1 cellular context compared by ENCODE assay signal in genomic region chr16:4320571-4321137, GRCh38.
TF ChIP-seq lines count a peak whose summit lies in the region.

No MANE protein-coding gene starts in this region.

TF ChIP-seq in endothelial cell of umbilical vein, 7 proteins besides CTCF, POLR2A, EP300 and RAD21:
- no peak for TF ChIP-seq EZH2 (IDR thresholded peaks at IDR 0.05; ENCODE audit: borderline replicate concordance, low read depth, low read length, severe bottlenecking)
- TF ChIP-seq MAX (IDR thresholded peaks at IDR 0.05; ENCODE audit: insufficient read depth, insufficient read length): no peak
- TF ChIP-seq JUN (IDR thresholded peaks at IDR 0.05; ENCODE audit: borderline replicate concordance, insufficient read depth, insufficient read length, low read depth): no peak
- no peak for TF ChIP-seq FOS (IDR thresholded peaks at IDR 0.05; ENCODE audit: borderline replicate concordance, insufficient read depth, low read length)
- TF ChIP-seq GATA2 (IDR thresholded peaks at IDR 0.05; ENCODE audit: insufficient read depth, insufficient read length, low read depth, low read length): no peak
- TF ChIP-seq MYC (IDR thresholded peaks at IDR 0.05; ENCODE audit: low read depth, low read length): no peak
- no peak for TF ChIP-seq POLR2AphosphoS5 (IDR thresholded peaks at IDR 0.05; ENCODE audit: insufficient read depth, low read depth, low read length)
